25 cellular contexts compared by ENCODE assay signal in the genomic region with DNA sequence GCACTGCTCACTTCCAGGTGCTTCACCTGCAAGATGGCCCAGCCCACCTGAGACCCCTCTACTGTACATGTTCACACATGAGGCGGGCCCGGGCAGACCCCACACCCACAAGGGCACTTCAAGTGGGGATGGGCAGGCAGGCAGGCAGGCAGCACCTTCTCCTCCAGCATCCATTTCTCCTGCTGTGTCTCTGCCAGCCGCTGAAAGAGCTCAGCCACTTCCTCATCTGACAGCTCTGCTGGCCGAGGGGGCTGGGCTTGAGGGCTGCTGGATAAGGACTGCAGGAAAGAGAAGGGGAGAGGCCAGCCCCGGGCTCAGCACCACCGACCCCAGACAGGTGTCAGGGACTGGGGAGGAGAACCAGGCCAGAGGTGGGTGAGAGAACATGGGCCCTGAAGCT.
"Had no signal": no experiment of that assay in that cellular context is flagged by ENCODE, and none has a peak within 500 bp of the region (broad histone marks: within the 10 kb centered on the region; RNA-seq: fewer than 3 reads in every experiment).

No MANE protein-coding gene starts in this region.

- H3K4me1 ChIP-seq: breast epithelium, colonic mucosa, testis, uterus had no signal

- H3K4me3 Mint-ChIP-seq: activated naive CD4-positive, alpha-beta T cell treated with anti-CD3 and anti-CD28 coated beads, Interleukin-2, amount 50 U/mL, for 24 hours; natural killer cell; T-cell; T-helper 2 cell treated with Interferon-gamma antibody and Interleukin-4, amounts not matched to agents 5 μg/mL and 100 μg/mL, for 36 hours had no signal

- H3K9me3 ChIP-seq: breast epithelium, colonic mucosa, esophagus muscularis mucosa, sigmoid colon, testis, uterus had no signal

- DNase-seq: activated CD4-positive, alpha-beta T cell treated with anti-CD3 and anti-CD28 coated beads for 4 hours; activated CD4-positive, alpha-beta T cell treated with anti-CD3 and anti-CD28 coated beads, Interleukin-2, amount 50 U/mL, for 48 hours; activated CD4-positive, CD25-positive, alpha-beta regulatory T cell; activated T-cell treated with anti-CD3 and anti-CD28 coated beads, Interleukin-2, amount 50 U/mL, for 48 hours; amniotic stem cell; colonic mucosa; glutamatergic neuron; hippocampal formation; midbrain; natural killer cell; retina; sigmoid colon; stimulated activated CD4-positive, alpha-beta T cell treated with anti-CD3 and anti-CD28 coated beads, Interleukin-2, amount 100 ng/mL, for 48 hours; stimulated activated CD8-positive, alpha-beta memory T cell treated with anti-CD3 and anti-CD28 coated beads, Interleukin-4, amount 100 ng/mL, for 48 hours; stimulated activated naive CD4-positive, alpha-beta T cell; T-cell; testis; trophoblast cell; uterus had no signal

- H3K27me3 Mint-ChIP-seq: activated naive CD4-positive, alpha-beta T cell treated with anti-CD3 and anti-CD28 coated beads, Interleukin-2, amount 50 U/mL, for 24 hours; progenitor cell of endocrine pancreas had no signal

- H3K9me3 Mint-ChIP-seq: activated naive CD4-positive, alpha-beta T cell treated with anti-CD3 and anti-CD28 coated beads, Interleukin-2, amount 50 U/mL, for 24 hours; natural killer cell; T-cell; T-helper 2 cell treated with Interferon-gamma antibody and Interleukin-4, amounts not matched to agents 5 μg/mL and 100 μg/mL, for 36 hours had no signal

- H3K27me3 ChIP-seq: colonic mucosa, esophagus muscularis mucosa, sigmoid colon, testis, uterus had no signal

- H3K36me3 Mint-ChIP-seq: natural killer cell had no signal

- ATAC-seq: natural killer cell, T-cell had no signal

- H3K27ac ChIP-seq: breast epithelium, colonic mucosa, esophagus muscularis mucosa, sigmoid colon, testis, uterus had no signal

- H3K36me3 ChIP-seq: breast epithelium, colonic mucosa, uterus had no signal

- H3K4me3 ChIP-seq: breast epithelium, colonic mucosa, esophagus muscularis mucosa, sigmoid colon, smooth muscle cell, testis, uterus had no signal

- H3K27ac Mint-ChIP-seq: activated naive CD4-positive, alpha-beta T cell treated with anti-CD3 and anti-CD28 coated beads, Interleukin-2, amount 50 U/mL, for 24 hours; progenitor cell of endocrine pancreas; T-cell had no signal
